ENCODE assay signal across 14 cellular contexts in genomic region chr2:233513953-233514655, GRCh38. TPM values are rescaled to one million over a fixed set of nuclear protein-coding genes. Genes with fewer than 3 reads are reported as not detected.
DNase-seq lines count a peak whose midpoint lies in the region; ATAC-seq and TF ChIP-seq lines count a peak whose summit lies in the region.
"Had no signal": no experiment of that assay in that cellular context is flagged by ENCODE, and none has a peak within 500 bp of the region (broad histone marks: within the 10 kb centered on the region; RNA-seq: fewer than 3 reads in every experiment).

No MANE protein-coding gene starts in this region.

- TF ChIP-seq POLR2A in breast epithelium (IDR thresholded peaks at IDR 0.05): no peak

- no peaks in the 10 kb centered on the region for H3K27me3 ChIP-seq in breast epithelium
- H3K27me3 ChIP-seq: BLaER1 treated with 17β-estradiol and CSF1 and Interleukin-3, amounts not matched to agents 10 nM and 100 nM; suprapubic skin had no signal

- H3K4me3 ChIP-seq in Jurkat, Clone E6-1 (ENCODE audit: low read length): no peak overlapping the region
- H3K4me3 ChIP-seq in breast epithelium: no peak overlapping the region
- H3K4me3 ChIP-seq: BLaER1 treated with 17β-estradiol and CSF1 and Interleukin-3, amounts not matched to agents 10 nM and 100 nM; suprapubic skin had no signal

- no peaks in the 10 kb centered on the region for H3K36me3 ChIP-seq in breast epithelium

- H3K27ac Mint-ChIP-seq in nephron: peak overlapping the region in 2 of 3 experiments; percentile 40 to 79
- no peak overlapping the region for H3K27ac Mint-ChIP-seq in activated T-helper 1 cell treated with anti-CD3 and anti-CD28 coated beads, Interleukin-12 subunit alpha, Interleukin-12 subunit beta, Interleukin-2, Interleukin-4 antibody, amounts not matched to agents 30 ng/mL and 10 ng/mL and 1 ng/mL, durations not matched to agents 14 hours and 24 hours and 36 hours
- H3K27ac Mint-ChIP-seq: activated T-cell treated with anti-CD3 and anti-CD28 coated beads, Interleukin-2, amount 50 U/mL, for 72 hours had no signal

- peaks cover 5% of the 10 kb centered on the region for H3K4me1 Mint-ChIP-seq in nephron
- H3K4me1 Mint-ChIP-seq in activated T-helper 1 cell treated with anti-CD3 and anti-CD28 coated beads, Interleukin-12 subunit alpha, Interleukin-12 subunit beta, Interleukin-2, Interleukin-4 antibody, amounts not matched to agents 30 ng/mL and 10 ng/mL and 1 ng/mL, durations not matched to agents 14 hours and 24 hours and 36 hours (ENCODE audit: low read depth): no peaks in the 10 kb centered on the region

- peak; percentile 49 for ATAC-seq in GM19025 (IDR thresholded peaks at IDR 0.05; ENCODE audit: low read depth, unreplicated experiment)
- ATAC-seq: activated T-cell treated with anti-CD3 and anti-CD28 coated beads, Interleukin-2, amount 50 U/mL, for 72 hours had no signal

- TF ChIP-seq CTCF in VCaP (conservative IDR thresholded peaks at IDR 0.05) (no peak), nephron (IDR thresholded peaks at IDR 0.05; ENCODE audit: unreplicated experiment in 3 of 3) (no peak), breast epithelium (IDR thresholded peaks at IDR 0.05) (no peak)

- H3K9me3 Mint-ChIP-seq in nephron: no peaks in the 10 kb centered on the region
- H3K9me3 Mint-ChIP-seq in activated T-helper 1 cell treated with anti-CD3 and anti-CD28 coated beads, Interleukin-12 subunit alpha, Interleukin-12 subunit beta, Interleukin-2, Interleukin-4 antibody, amounts not matched to agents 30 ng/mL and 10 ng/mL and 1 ng/mL, durations not matched to agents 14 hours and 24 hours and 36 hours: no peaks in the 10 kb centered on the region
- H3K9me3 Mint-ChIP-seq: activated T-cell treated with anti-CD3 and anti-CD28 coated beads, Interleukin-2, amount 50 U/mL, for 72 hours had no signal

- H3K27ac ChIP-seq in VCaP: peak overlapping the region; percentile 59
- no peak overlapping the region for H3K27ac ChIP-seq in breast epithelium
- H3K27ac ChIP-seq: BLaER1 treated with 17β-estradiol and CSF1 and Interleukin-3, amounts not matched to agents 10 nM and 100 nM; suprapubic skin had no signal

- intact Hi-C loops in breast epithelium (cut with DNase I; ENCODE audit: low total_unique reads): no loop called here
- intact Hi-C loops in activated T-helper 1 cell treated with anti-CD3 and anti-CD28 coated beads, Interleukin-12 subunit alpha, Interleukin-12 subunit beta, Interleukin-2, Interleukin-4 antibody, amounts not matched to agents 30 ng/mL and 10 ng/mL and 1 ng/mL, durations not matched to agents 14 hours and 24 hours and 36 hours (cut with micrococcal nuclease): no loop called here

- H3K9me3 ChIP-seq in breast epithelium: no peaks in the 10 kb centered on the region
- H3K9me3 ChIP-seq: suprapubic skin had no signal

- H3K27me3 Mint-ChIP-seq in nephron (ENCODE audit: low read depth): no peaks in the 10 kb centered on the region
- no peaks in the 10 kb centered on the region for H3K27me3 Mint-ChIP-seq in activated T-helper 1 cell treated with anti-CD3 and anti-CD28 coated beads, Interleukin-12 subunit alpha, Interleukin-12 subunit beta, Interleukin-2, Interleukin-4 antibody, amounts not matched to agents 30 ng/mL and 10 ng/mL and 1 ng/mL, durations not matched to agents 14 hours and 24 hours and 36 hours (ENCODE audit: insufficient read depth)

- H3K4me1 ChIP-seq in breast epithelium: no peaks in the 10 kb centered on the region
- H3K4me1 ChIP-seq: BLaER1 treated with 17β-estradiol and CSF1 and Interleukin-3, amounts not matched to agents 10 nM and 100 nM; suprapubic skin had no signal

- H3K36me3 Mint-ChIP-seq in nephron (ENCODE audit: low read depth): peaks cover 55% of the 10 kb centered on the region
- H3K36me3 Mint-ChIP-seq in activated T-helper 1 cell treated with anti-CD3 and anti-CD28 coated beads, Interleukin-12 subunit alpha, Interleukin-12 subunit beta, Interleukin-2, Interleukin-4 antibody, amounts not matched to agents 30 ng/mL and 10 ng/mL and 1 ng/mL, durations not matched to agents 14 hours and 24 hours and 36 hours (ENCODE audit: low read depth): peaks cover 2% of the 10 kb centered on the region

- DNase-seq in Jurkat, Clone E6-1 (ENCODE audit: low read depth, low spot score): peak; percentile 3
- DNase-seq in GM19240 (ENCODE audit: insufficient read length, low spot score) (no peak), breast epithelium (ENCODE audit: low spot score in 2 of 2) (no peak)
- no peak for DNase-seq in activated T-helper 1 cell treated with anti-CD3 and anti-CD28 coated beads, Interleukin-12 subunit alpha, Interleukin-12 subunit beta, Interleukin-2, Interleukin-4 antibody, amounts not matched to agents 30 ng/mL and 10 ng/mL and 1 ng/mL, durations not matched to agents 14 hours and 24 hours and 36 hours (ENCODE audit: low spot score)
- DNase-seq: activated CD4-positive, alpha-beta T cell treated with anti-CD3 and anti-CD28 coated beads, Interleukin-2, amount 50 U/mL, for 48 hours; activated T-cell treated with anti-CD3 and anti-CD28 coated beads, Interleukin-2, amount 50 U/mL, for 72 hours; DMS79 treated with DMSO at 0.1 percent for 48 hours; erythroblast; glutamatergic neuron had no signal

- H3K4me3 Mint-ChIP-seq in nephron: no peak overlapping the region
- H3K4me3 Mint-ChIP-seq in activated T-helper 1 cell treated with anti-CD3 and anti-CD28 coated beads, Interleukin-12 subunit alpha, Interleukin-12 subunit beta, Interleukin-2, Interleukin-4 antibody, amounts not matched to agents 30 ng/mL and 10 ng/mL and 1 ng/mL, durations not matched to agents 14 hours and 24 hours and 36 hours: no peak overlapping the region
- H3K4me3 Mint-ChIP-seq: activated T-cell treated with anti-CD3 and anti-CD28 coated beads, Interleukin-2, amount 50 U/mL, for 72 hours had no signal

RNA-seq across cellular contexts. Expression of gene USP40, which starts 52.5 kb away (rescaled TPM):
- 4.2 TPM for polyA plus RNA-seq in Jurkat, Clone E6-1 (2012; ENCODE audit: insufficient read depth, insufficient read length)
- 10 to 100 TPM; 29.2 to 53.4 (median 35.2) TPM for total RNA-seq in breast epithelium
- total RNA-seq in activated T-helper 1 cell treated with anti-CD3 and anti-CD28 coated beads, Interleukin-12 subunit alpha, Interleukin-12 subunit beta, Interleukin-2, Interleukin-4 antibody, amounts not matched to agents 30 ng/mL and 10 ng/mL and 1 ng/mL, durations not matched to agents 14 hours and 24 hours and 36 hours: 10.1 and 11.2 TPM in 2 replicates
